In genomic region chr16:73092236-73092781, GRCh38 we compare ENCODE assay signal across 1 cellular context.
A peak's percentile ranks its signal among the peaks of the same experiment; 100 is the strongest.
TF ChIP-seq lines count a peak whose summit lies in the region.

No MANE protein-coding gene starts in this region.

TF ChIP-seq in HepG2, 621 proteins besides CTCF, POLR2A, EP300 and RAD21 (continued from another document and continues in another):
- TF ChIP-seq IKZF5 (CRISPR knock-in tag; IDR thresholded peaks at IDR 0.05) (0 out of 2 replicates have a peak, but pooled peaks have one; percentile 44), NCOR1 (IDR thresholded peaks at IDR 0.05; ENCODE audit: borderline replicate concordance, low read length) (no peak), ZSCAN20 (CRISPR knock-in tag; IDR thresholded peaks at IDR 0.05; ENCODE audit: borderline replicate concordance) (no peak), ZNF530 (CRISPR knock-in tag; IDR thresholded peaks at IDR 0.05; ENCODE audit: low read depth) (no peak), BRF2 (CRISPR knock-in tag; IDR thresholded peaks at IDR 0.05) (no peak), ZFX (CRISPR knock-in tag; IDR thresholded peaks at IDR 0.05; ENCODE audit: low read depth) (peak; percentile 75), ZBTB1 (CRISPR knock-in tag; IDR thresholded peaks at IDR 0.05; ENCODE audit: borderline replicate concordance) (no peak), YEATS2 (CRISPR knock-in tag; IDR thresholded peaks at IDR 0.05; ENCODE audit: borderline replicate concordance) (peak; percentile 54; the same call in 1 of the 2 replicates), ZNF546 (CRISPR knock-in tag; conservative IDR thresholded peaks at IDR 0.05) (no peak), ISL2 (CRISPR knock-in tag; IDR thresholded peaks at IDR 0.05) (peak; percentile 52; the same call in 1 of the 2 replicates), IRX3 (CRISPR knock-in tag; IDR thresholded peaks at IDR 0.05; ENCODE audit: borderline replicate concordance, low read depth) (no peak), SAP130 (CRISPR knock-in tag; IDR thresholded peaks at IDR 0.05; ENCODE audit: low read depth) (peak; percentile 55), SALL1 (CRISPR knock-in tag; IDR thresholded peaks at IDR 0.05) (peak; percentile 26; the same call in 1 of the 2 replicates), RCOR2 (CRISPR knock-in tag; IDR thresholded peaks at IDR 0.05) (peak; percentile 27; the same call in 1 of the 2 replicates), DMAP1 (CRISPR knock-in tag; IDR thresholded peaks at IDR 0.05) (peak; percentile 18; the same call in 1 of the 2 replicates), DNMT1 (CRISPR knock-in tag; IDR thresholded peaks at IDR 0.05) (no peak), RORA (CRISPR knock-in tag; IDR thresholded peaks at IDR 0.05) (no peak), ZGPAT (CRISPR knock-in tag; IDR thresholded peaks at IDR 0.05) (0 out of 2 replicates have a peak, but pooled peaks have one; percentile 39), SPEN (CRISPR knock-in tag; IDR thresholded peaks at IDR 0.05; ENCODE audit: low read depth) (0 out of 2 replicates have a peak, but pooled peaks have one; percentile 31), ZSCAN21 (CRISPR knock-in tag; IDR thresholded peaks at IDR 0.05; ENCODE audit: borderline replicate concordance) (0 out of 2 replicates have a peak, but pooled peaks have one; percentile 43), ELF1 (CRISPR knock-in tag; IDR thresholded peaks at IDR 0.05) (peak; percentile 52), ZSCAN22 (CRISPR knock-in tag; IDR thresholded peaks at IDR 0.05) (no peak), ZNF839 (CRISPR knock-in tag; IDR thresholded peaks at IDR 0.05; ENCODE audit: borderline replicate concordance) (no peak), ZNF318 (CRISPR knock-in tag; IDR thresholded peaks at IDR 0.05) (no peak), CHCHD3 (CRISPR knock-in tag; IDR thresholded peaks at IDR 0.05) (no peak), U2AF2 (IDR thresholded peaks at IDR 0.05; ENCODE audit: low read depth, low read length) (no peak), SIN3B (IDR thresholded peaks at IDR 0.05; ENCODE audit: low read length) (no peak), TAF1 (CRISPR knock-in tag; IDR thresholded peaks at IDR 0.05) (no peak), PAF1 (CRISPR knock-in tag; IDR thresholded peaks at IDR 0.05) (no peak), AFF4 (CRISPR knock-in tag; IDR thresholded peaks at IDR 0.05) (no peak), SOX6 (IDR thresholded peaks at IDR 0.05) (no peak), SOX6 (CRISPR knock-in tag; IDR thresholded peaks at IDR 0.05) (0 out of 2 replicates have a peak, but pooled peaks have one; percentile 19), ZBTB39 (CRISPR knock-in tag; IDR thresholded peaks at IDR 0.05) (no peak), HNRNPH1 (optimal IDR thresholded peaks at IDR 0.05; ENCODE audit: low read depth, low read length) (no peak), NPAS2 (CRISPR knock-in tag; IDR thresholded peaks at IDR 0.05; ENCODE audit: borderline replicate concordance) (no peak), ZNF607 (CRISPR knock-in tag; IDR thresholded peaks at IDR 0.05; ENCODE audit: borderline replicate concordance) (no peak), ZNF513 (CRISPR knock-in tag; conservative IDR thresholded peaks at IDR 0.05) (no peak), ZNF224 (CRISPR knock-in tag; IDR thresholded peaks at IDR 0.05) (no peak), ZNF3 (CRISPR knock-in tag; IDR thresholded peaks at IDR 0.05) (0 out of 2 replicates have a peak, but pooled peaks have one; percentile 33), ATF2 (CRISPR knock-in tag; IDR thresholded peaks at IDR 0.05) (no peak), ZNF564 (CRISPR knock-in tag; IDR thresholded peaks at IDR 0.05) (no peak), ZNF605 (CRISPR knock-in tag; IDR thresholded peaks at IDR 0.05) (peak; percentile 57; the same call in 1 of the 2 replicates)
